ENCODE assay signal across 15 cellular contexts in the genomic region with DNA sequence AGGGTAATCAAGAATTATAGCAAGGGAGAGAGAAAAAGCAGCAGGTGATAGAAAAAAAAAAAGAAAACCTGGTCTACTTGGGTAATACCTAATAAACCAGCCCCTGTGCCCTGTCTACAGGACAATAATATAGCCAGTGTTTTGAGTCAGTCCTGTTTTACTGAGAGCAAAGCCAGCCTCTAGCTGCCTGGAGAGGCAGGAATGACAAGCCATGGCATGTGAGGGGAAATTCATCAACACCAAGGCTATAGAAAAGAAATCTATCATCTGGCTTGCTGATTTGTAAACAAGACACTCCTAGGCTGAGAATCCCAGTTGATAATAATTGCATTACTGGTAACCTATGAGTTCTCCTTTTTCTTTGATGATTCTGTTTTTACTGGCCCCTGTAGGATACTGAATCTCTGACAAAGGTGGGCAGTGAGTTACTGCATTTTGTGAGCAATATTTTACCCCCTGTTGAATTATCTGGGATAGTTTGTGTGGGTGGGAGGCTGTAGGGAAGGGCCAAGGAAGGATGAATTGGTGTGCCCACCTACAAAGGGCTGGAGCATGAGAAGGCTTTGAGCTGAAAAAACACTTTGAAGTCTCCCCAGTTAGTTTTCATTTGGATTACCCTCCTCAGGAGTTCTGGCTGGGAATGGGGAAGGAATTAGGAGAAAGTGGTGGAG. TPM values are rescaled to one million over a fixed set of nuclear protein-coding genes. Genes with fewer than 3 reads are reported as not detected.
A peak's percentile ranks its signal among the peaks of the same experiment; 100 is the strongest.
DNase-seq lines count a peak whose midpoint lies in the region; ATAC-seq and TF ChIP-seq lines count a peak whose summit lies in the region.
"Had no signal": no experiment of that assay in that cellular context is flagged by ENCODE, and none has a peak within 500 bp of the region (broad histone marks: within the 10 kb centered on the region; RNA-seq: fewer than 3 reads in every experiment).

No MANE protein-coding gene starts in this region.

- peaks cover 19% of the 10 kb centered on the region for H3K27me3 ChIP-seq in GM23338 (ENCODE audit: insufficient read depth)
- H3K27me3 ChIP-seq in HUES48 (ENCODE audit: control insufficient read depth, insufficient read depth, low read length), result peaks cover 16% of the 10 kb centered on the region
- no peaks in the 10 kb centered on the region for H3K27me3 ChIP-seq in hepatocyte

- H3K4me2 ChIP-seq in GM23338 (no peak overlapping the region), hepatocyte (peak overlapping the region; percentile 5)

- TF ChIP-seq CTCF in GM23338 (conservative IDR thresholded peaks at IDR 0.05; ENCODE audit: low read depth in 2 of 2), result no peak
- no peak for TF ChIP-seq CTCF in hepatocyte (IDR thresholded peaks at IDR 0.05; ENCODE audit: poor library complexity)

- DNase-seq in GM23338 (ENCODE audit: low spot score), result no peak
- DNase-seq in NCI-H69 (lab: John Stamatoyannopoulos, UW), result peak; percentile 62
- DNase-seq in hepatocyte (ENCODE audit: low spot score), result peak; percentile 30
- DNase-seq in OCI-M2 (lab: John Stamatoyannopoulos, UW; ENCODE audit: unreplicated experiment), result no peak
- DNase-seq in NCI-H2029 (lab: John Stamatoyannopoulos, UW), result no peak
- DNase-seq in retina, result no peak
- DNase-seq: Calu3, DMS79, NCI-H2081, NCI-H526 treated with DMSO at 0.1 percent for 48 hours, SW 1271 had no signal

- H2AFZ ChIP-seq in GM23338, result peak overlapping the region; percentile 32; the same call in 1 of the 2 replicates
- H2AFZ ChIP-seq in hepatocyte, result no peak overlapping the region

- H3K27me3 Mint-ChIP-seq in GM23338 (ENCODE audit: insufficient read depth, low read depth, poor library complexity), result peaks cover 12% of the 10 kb centered on the region

- no peaks in the 10 kb centered on the region for H3K36me3 Mint-ChIP-seq in GM23338 (ENCODE audit: low read depth)

- no peaks in the 10 kb centered on the region for H3F3A ChIP-seq in GM23338 (replicated peaks; ENCODE audit: low read depth)

- ATAC-seq in GM23338, result no peak
- ATAC-seq: HCT116, Panc1 had no signal

- H3K4me3 ChIP-seq in GM23338 (no peak overlapping the region), HUES48 (ENCODE audit: low read depth, low read length) (no peak overlapping the region), hepatocyte (no peak overlapping the region)

- H3K36me3 ChIP-seq in GM23338 (ENCODE audit: insufficient read depth) (no peaks in the 10 kb centered on the region), HUES48 (ENCODE audit: control insufficient read depth, insufficient read depth, low read length) (no peaks in the 10 kb centered on the region), hepatocyte (replicated peaks; ENCODE audit: insufficient read depth, low read depth) (no peaks in the 10 kb centered on the region)

- H3K27ac Mint-ChIP-seq in GM23338, result no peak overlapping the region

- H3K9ac ChIP-seq in HUES48 (ENCODE audit: low read depth, low read length), result no peak overlapping the region

- H3K9me2 ChIP-seq in GM23338 (ENCODE audit: insufficient read depth) (no peaks in the 10 kb centered on the region), hepatocyte (replicated peaks; ENCODE audit: insufficient read depth) (no peaks in the 10 kb centered on the region)

- H3K79me2 ChIP-seq in GM23338 (replicated peaks; ENCODE audit: insufficient read depth) (no peaks in the 10 kb centered on the region), hepatocyte (peaks cover 4% of the 10 kb centered on the region)

- H3K4me1 ChIP-seq in GM23338 (ENCODE audit: insufficient read depth) (peaks cover 36% of the 10 kb centered on the region), HUES48 (ENCODE audit: control insufficient read depth, insufficient read depth, low read length) (peaks cover 17% of the 10 kb centered on the region), hepatocyte (ENCODE audit: insufficient read depth) (peaks cover 32% of the 10 kb centered on the region)

- H3K9me3 Mint-ChIP-seq in GM23338, result no peaks in the 10 kb centered on the region

- peaks cover 41% of the 10 kb centered on the region for H3K4me1 Mint-ChIP-seq in GM23338

- H4K20me1 ChIP-seq in GM23338 (replicated peaks; ENCODE audit: insufficient read depth) (no peaks in the 10 kb centered on the region), hepatocyte (ENCODE audit: insufficient read depth, poor library complexity, severe bottlenecking) (no peaks in the 10 kb centered on the region)

- H3K9me3 ChIP-seq in HUES48 (ENCODE audit: control insufficient read depth, insufficient read depth, low read length), result no peaks in the 10 kb centered on the region
- H3K9me3 ChIP-seq in hepatocyte (ENCODE audit: low read depth), result no peaks in the 10 kb centered on the region

- H3K4me3 Mint-ChIP-seq in GM23338, result no peak overlapping the region

- H3K27ac ChIP-seq in GM23338 (ENCODE audit: low read depth) (no peak overlapping the region), HUES48 (ENCODE audit: low read depth, low read length) (peak overlapping the region; percentile 23), hepatocyte (peak overlapping the region; percentile 78)

TF ChIP-seq in GM23338, 12 proteins besides CTCF, POLR2A, EP300 and RAD21:
- no peak for TF ChIP-seq REST (IDR thresholded peaks at IDR 0.05; ENCODE audit: unreplicated experiment)
- no peak for TF ChIP-seq ETS1 (IDR thresholded peaks at IDR 0.05)

RNA-seq across cellular contexts. Expression of gene WEE2, which starts 1.6 kb away (rescaled TPM):
- 0.16 TPM in 1 of 2 replicates, not detected in the other for total RNA-seq in GM23338 (2014; rRNA removed; shearing (Covaris generic))
- polyA plus RNA-seq in GM23338 (2016; fragmentation: Nextera tagmentation; extraction: Ambion mirVana) (not detected in 2 replicates), hepatocyte (0.60 and 0.89 TPM in 2 replicates)
- total RNA-seq in hepatocyte, result 3.6 and 3.7 TPM in 2 replicates
- total RNA-seq: Calu3, SK-MEL-5 had no signal

RNA-seq across cellular contexts. Expression of gene DENND11, which starts 4.6 kb away (rescaled TPM):
- 23.9 and 29.5 TPM in 2 replicates for total RNA-seq in GM23338 (2014; rRNA removed; shearing (Covaris generic))
- 4.9 and 5.1 TPM in 2 replicates for polyA plus RNA-seq in GM23338 (2016; fragmentation: Nextera tagmentation; extraction: Ambion mirVana)
- total RNA-seq in hepatocyte, result 29.1 and 29.5 TPM in 2 replicates
- 4.0 and 5.6 TPM in 2 replicates for polyA plus RNA-seq in hepatocyte

RNA-seq across cellular contexts. Expression of gene SSBP1, which starts 31.6 kb away (rescaled TPM):
- 283 and 350 TPM in 2 replicates for total RNA-seq in GM23338 (2014; rRNA removed; shearing (Covaris generic))
- polyA plus RNA-seq in GM23338 (2016; fragmentation: Nextera tagmentation; extraction: Ambion mirVana) (972 and 1,006 TPM in 2 replicates), hepatocyte (212 and 220 TPM in 2 replicates)
- total RNA-seq in hepatocyte, result 153 and 186 TPM in 2 replicates

RNA-seq across cellular contexts. Expression of gene TAS2R3, which starts 57.4 kb away (rescaled TPM):
- total RNA-seq in GM23338 (2014; rRNA removed; shearing (Covaris generic)), result 3.9 and 6.9 TPM in 2 replicates
- polyA plus RNA-seq in GM23338 (2016; fragmentation: Nextera tagmentation; extraction: Ambion mirVana) (not detected in 2 replicates), hepatocyte (not detected in 2 replicates)
- 0.87 and 1.3 TPM in 2 replicates for total RNA-seq in hepatocyte

Comparison
In these comparisons a context has a peak if more than half of its experiments do, and no peak if none do; other contexts are left out.
1. DNase-seq: peak in NCI-H69 (single experiment) and hepatocyte (single experiment); none in GM23338 (single experiment), OCI-M2 (single experiment), NCI-H2029 (single experiment) and retina (single experiment).